In genomic region chr10:43041422-43042342, GRCh38 we compare ENCODE assay signal across 1 cellular context.
TF ChIP-seq lines count a peak whose summit lies in the region.

No MANE protein-coding gene starts in this region.

TF ChIP-seq in H1, 55 proteins besides CTCF, POLR2A, EP300 and RAD21:
- TF ChIP-seq RFX5 (IDR thresholded peaks at IDR 0.05; ENCODE audit: borderline replicate concordance, low read depth, low read length) = no peak
